ENCODE assay signal across 8 cellular contexts in genomic region chr22:38455063-38455529, GRCh38. TPM values are rescaled to one million over a fixed set of nuclear protein-coding genes. Genes with fewer than 3 reads are reported as not detected.
DNase-seq lines count a peak whose midpoint lies in the region; ATAC-seq, FAIRE-seq and TF ChIP-seq lines count a peak whose summit lies in the region.

KCNJ4 (minus strand) TSS chr22:38455199; CDS start chr22:38428132, 27,067 bp downstream.

- H3K27me3 Mint-ChIP-seq in naive thymus-derived CD4-positive, alpha-beta T cell, result peaks cover 56 to 81% (median 72%) of the 10 kb centered on the region in 5 donors

- H3K27me3 ChIP-seq in KMS-11 (ENCODE audit: insufficient read depth, low read depth) (peaks cover 35% of the 10 kb centered on the region; the same call in 1 of the 2 replicates), ectodermal cell (ENCODE audit: control insufficient read depth, insufficient read depth, low read length, poor library complexity, severe bottlenecking) (peaks cover 62% of the 10 kb centered on the region)
- H3K27me3 ChIP-seq in naive thymus-derived CD4-positive, alpha-beta T cell (ENCODE audit: control insufficient read depth in 2 of 2, insufficient read depth in 2 of 2, low read length in 2 of 2), result peaks cover 5 to 14% of the 10 kb centered on the region in 2 donors

- ATAC-seq in A549, result no peak
- no peak for ATAC-seq in naive thymus-derived CD4-positive, alpha-beta T cell
- no peak for ATAC-seq in GM18498 (IDR thresholded peaks at IDR 0.05; ENCODE audit: unreplicated experiment)
- ATAC-seq in esophagus mucosa, result no peak
- no peak for ATAC-seq in GM18870 (IDR thresholded peaks at IDR 0.05; ENCODE audit: unreplicated experiment)

- H3K4me1 ChIP-seq in A549 (no peaks in the 10 kb centered on the region; the same call in 2 of the 3 replicates), KMS-11 (ENCODE audit: low read depth, poor library complexity, severe bottlenecking) (peaks cover 13% of the 10 kb centered on the region), ectodermal cell (ENCODE audit: control insufficient read depth, insufficient read depth, low read length) (peaks cover 21% of the 10 kb centered on the region)
- peaks cover 0 to 5% of the 10 kb centered on the region in 2 donors for H3K4me1 ChIP-seq in naive thymus-derived CD4-positive, alpha-beta T cell (ENCODE audit: control insufficient read depth in 2 of 2, insufficient read depth in 2 of 2, low read length in 2 of 2)

- CTCF ChIA-PET in A549 (lab: Yijun Ruan, JAX), result no interaction called here
- CTCF ChIA-PET in naive thymus-derived CD4-positive, alpha-beta T cell (lab: Charles Lee), result no interaction called here

- peak within 1 kb of the TSS; percentile 62 for H3K4me3 ChIP-seq in A549
- no peak within 1 kb of the TSS for H3K4me3 ChIP-seq in KMS-11 (IDR thresholded peaks at IDR 0.05; ENCODE audit: insufficient read depth, low read depth, low read length)
- peak within 1 kb of the TSS; percentile 56 for H3K4me3 ChIP-seq in ectodermal cell (ENCODE audit: insufficient read depth, low read depth, low read length)
- H3K4me3 ChIP-seq in naive thymus-derived CD4-positive, alpha-beta T cell (ENCODE audit: low read length), result peak within 1 kb of the TSS; percentile 43

- H4K20me1 ChIP-seq in KMS-11 (ENCODE audit: insufficient read depth), result no peaks in the 10 kb centered on the region

- H3K36me3 ChIP-seq in KMS-11 (ENCODE audit: insufficient read depth), result no peaks in the 10 kb centered on the region
- H3K36me3 ChIP-seq in ectodermal cell (ENCODE audit: control insufficient read depth, insufficient read depth, low read length), result no peaks in the 10 kb centered on the region
- H3K36me3 ChIP-seq in naive thymus-derived CD4-positive, alpha-beta T cell (ENCODE audit: control insufficient read depth in 2 of 3, insufficient read depth in 3 of 3, low read length in 3 of 3), result no peaks in the 10 kb centered on the region

- TF ChIP-seq RAD21 in A549 (conservative IDR thresholded peaks at IDR 0.05 in 1 of 2, IDR thresholded peaks at IDR 0.05 in 1 of 2), result no peak

- peak within 1 kb of the TSS; percentile 60 to 90; a peak in 5 of 6 replicates for H3K27ac ChIP-seq in A549
- H3K27ac ChIP-seq in KMS-11, result no peak within 1 kb of the TSS
- no peak within 1 kb of the TSS for H3K27ac ChIP-seq in ectodermal cell (ENCODE audit: insufficient read depth, low read depth, low read length, poor library complexity, severe bottlenecking)
- no peak within 1 kb of the TSS for H3K27ac ChIP-seq in naive thymus-derived CD4-positive, alpha-beta T cell (ENCODE audit: low read depth, low read length)

- DNase-seq in A549 (ENCODE audit: low read depth in 1 of 2, low spot score in 1 of 2), result no peak
- DNase-seq in naive thymus-derived CD4-positive, alpha-beta T cell, result no peak
- DNase-seq in GM13977 (ENCODE audit: low spot score), result no peak

- no peaks in the 10 kb centered on the region for H3K9me3 ChIP-seq in A549
- H3K9me3 ChIP-seq in ectodermal cell (ENCODE audit: control insufficient read depth, low read length), result no peaks in the 10 kb centered on the region
- H3K9me3 ChIP-seq in naive thymus-derived CD4-positive, alpha-beta T cell (ENCODE audit: control insufficient read depth in 2 of 3, low read length in 3 of 3), result no peaks in the 10 kb centered on the region

- H3K4me1 Mint-ChIP-seq in naive thymus-derived CD4-positive, alpha-beta T cell, result peaks cover 5 to 15% (median 14%) of the 10 kb centered on the region in 7 donors

- TF ChIP-seq POLR2A in A549 (IDR thresholded peaks at IDR 0.05; ENCODE audit: low read length), result no peak

- H3K4me2 ChIP-seq in A549 (peak within 1 kb of the TSS; percentile 96), KMS-11 (peak within 1 kb of the TSS; percentile 45)

- POLR2A ChIA-PET in A549 (lab: Yijun Ruan, JAX), result no interaction called here
- POLR2A ChIA-PET in naive thymus-derived CD4-positive, alpha-beta T cell (lab: Charles Lee), result no interaction called here

- H3K27ac Mint-ChIP-seq in naive thymus-derived CD4-positive, alpha-beta T cell, result peak within 1 kb of the TSS in 1 of 9 donors; percentile 81

- H2AFZ ChIP-seq in KMS-11 (ENCODE audit: low read depth), result peak within 1 kb of the TSS; percentile 79

- H3K79me2 ChIP-seq in KMS-11 (ENCODE audit: insufficient read depth, low read depth), result no peaks in the 10 kb centered on the region

- TF ChIP-seq CTCF in A549 (IDR thresholded peaks at IDR 0.05) (no peak), KMS-11 (conservative IDR thresholded peaks at IDR 0.05; ENCODE audit: low read depth, low read length) (no peak), GM13977 (IDR thresholded peaks at IDR 0.05; ENCODE audit: extremely low read depth, insufficient read depth, missing control alignments) (no peak)

- intact Hi-C loops in naive thymus-derived CD4-positive, alpha-beta T cell (cut with micrococcal nuclease), result no loop called here

- in situ Hi-C loops in GM13977 (cut with MboI; ENCODE audit: low pct_unique_long_range_greater_than_20kb, low sequenced_read_pairs, unreplicated experiment), result no loop called here

- WGBS in A549 (ENCODE audit: missing lambda C conversion rate), result no CpG with 5 or more reads among the region's 78 CpGs
- WGBS in ectodermal cell, 2 experiments, result 0% methylated on average over 78 of the region's 78 CpGs

- H3K9ac ChIP-seq in KMS-11, result peak within 1 kb of the TSS; percentile 25; the same call in 1 of the 2 replicates

- TF ChIP-seq EP300 in A549 (IDR thresholded peaks at IDR 0.05), result no peak

- peaks cover 0 to 3% (median 0%) of the 10 kb centered on the region in 11 donors for H3K9me3 Mint-ChIP-seq in naive thymus-derived CD4-positive, alpha-beta T cell

- no peak for FAIRE-seq in A549 (lab: Jason Lieb, UNC)

- H3K4me3 Mint-ChIP-seq in naive thymus-derived CD4-positive, alpha-beta T cell, result peak within 1 kb of the TSS; percentile 70 to 88 (median 84)

- peaks cover 0 to 3% (median 0%) of the 10 kb centered on the region in 5 donors for H3K36me3 Mint-ChIP-seq in naive thymus-derived CD4-positive, alpha-beta T cell

TF ChIP-seq in A549, 52 proteins besides CTCF, POLR2A, EP300 and RAD21:
- TF ChIP-seq HMGXB4 (CRISPR knock-in tag; IDR thresholded peaks at IDR 0.05; ENCODE audit: borderline replicate concordance), result no peak
- TF ChIP-seq SMC3 (IDR thresholded peaks at IDR 0.05), result no peak
- no peak for TF ChIP-seq RNF2 (IDR thresholded peaks at IDR 0.05; ENCODE audit: borderline replicate concordance, low read depth)
- TF ChIP-seq FOSB (CRISPR knock-in tag; IDR thresholded peaks at IDR 0.05), result no peak
- no peak for TF ChIP-seq RARB (CRISPR knock-in tag; IDR thresholded peaks at IDR 0.05)
- TF ChIP-seq BCL3 (IDR thresholded peaks at IDR 0.05), result no peak
- no peak for TF ChIP-seq FOXS1 (CRISPR knock-in tag; IDR thresholded peaks at IDR 0.05)
- TF ChIP-seq SREBF2 (IDR thresholded peaks at IDR 0.05), result no peak
- no peak for TF ChIP-seq HDAC2 (IDR thresholded peaks at IDR 0.05)
- no peak for TF ChIP-seq ZFP36 (IDR thresholded peaks at IDR 0.05; ENCODE audit: borderline replicate concordance, partially characterized antibody)
- no peak for TF ChIP-seq CBX8 (IDR thresholded peaks at IDR 0.05)
- no peak for TF ChIP-seq HOXA7 (CRISPR knock-in tag; IDR thresholded peaks at IDR 0.05)

RNA-seq across cellular contexts. Expression of gene KCNJ4, which starts in this region (rescaled TPM):
- not detected in 2 replicates for polyA plus RNA-seq in A549 (2011; rRNA removed)
- polyA plus RNA-seq in A549 (2012; cell fraction: cytosol; rRNA removed), result 0.01 and 0.03 TPM in 2 replicates
- polyA plus RNA-seq in A549 (2012; cell fraction: nucleus; rRNA removed), result 0.07 and 0.09 TPM in 2 replicates
- 0.05 to 0.12 TPM in 2 of 3 replicates, not detected in the other for polyA plus RNA-seq in A549 (2017; fragmentation: RNase III; extraction: RNeasy Plus Mini Kit Qiagen cat#74134 plus additional on column Dnase treatment)
- not detected in 2 replicates for polyA minus RNA-seq in A549 (2011; rRNA and poly(A)+ RNA removed)
- 2.8 TPM for polyA plus RNA-seq in ectodermal cell (2013, experiment 1 of 4)
- polyA plus RNA-seq in ectodermal cell (2013, experiment 2 of 4), result 3.7 TPM
- polyA plus RNA-seq in ectodermal cell (2013, experiment 3 of 4), result 2.9 TPM
- 3.2 TPM for polyA plus RNA-seq in ectodermal cell (2013, experiment 4 of 4)
- total RNA-seq in naive thymus-derived CD4-positive, alpha-beta T cell, result not detected
- polyA plus RNA-seq in naive thymus-derived CD4-positive, alpha-beta T cell, result not detected
- not detected for total RNA-seq in esophagus mucosa

Comparison
In these comparisons a context has a peak if more than half of its experiments do, and no peak if none do; other contexts are left out.
1. H3K27ac ChIP-seq: peak in A549 (2 of 2); none in KMS-11 (single experiment), ectodermal cell (single experiment) and naive thymus-derived CD4-positive, alpha-beta T cell (single experiment).